ENCODE assay signal across 13 cellular contexts in genomic region chr4:41525129-41525528, GRCh38. TPM values are rescaled to one million over a fixed set of nuclear protein-coding genes. Genes with fewer than 3 reads are reported as not detected.
DNase-seq lines count a peak whose midpoint lies in the region; ATAC-seq lines count a peak whose summit lies in the region.
"Had no signal": no experiment of that assay in that cellular context is flagged by ENCODE, and none has a peak within 500 bp of the region (broad histone marks: within the 10 kb centered on the region; RNA-seq: fewer than 3 reads in every experiment).

No MANE protein-coding gene starts in this region.

- H3K56ac ChIP-seq in mesendoderm (ENCODE audit: low read length): no peak overlapping the region

- H4K5ac ChIP-seq in mesendoderm (ENCODE audit: low read length): no peak overlapping the region

- no peak overlapping the region for H3K4me3 ChIP-seq in NT2/D1 (ENCODE audit: insufficient read length, low read depth)
- no peak overlapping the region for H3K4me3 ChIP-seq in mesendoderm (ENCODE audit: low read length)
- H3K4me3 ChIP-seq: tibial nerve had no signal

- H3K79me2 ChIP-seq in mesendoderm (ENCODE audit: control insufficient read depth, insufficient read depth, low read length): no peaks in the 10 kb centered on the region

- H3K4me1 ChIP-seq in NT2/D1 (ENCODE audit: insufficient read depth, insufficient read length) (no peaks in the 10 kb centered on the region), mesendoderm (ENCODE audit: control insufficient read depth, low read depth, low read length) (peaks cover 3% of the 10 kb centered on the region)

- no peak overlapping the region for H3K4me2 ChIP-seq in mesendoderm (ENCODE audit: low read length)

- H2BK120ac ChIP-seq in mesendoderm (ENCODE audit: low read depth, low read length): no peak overlapping the region

- H3K4ac ChIP-seq in mesendoderm (ENCODE audit: low read depth, low read length): peak overlapping the region; percentile 36

- no peaks in the 10 kb centered on the region for H3K79me1 ChIP-seq in mesendoderm (ENCODE audit: low read length)

- no peak overlapping the region for H2AK5ac ChIP-seq in mesendoderm (ENCODE audit: low read length)

- H4K8ac ChIP-seq in mesendoderm (ENCODE audit: low read depth, low read length): no peak overlapping the region

- WGBS in mesendoderm (ENCODE audit: extremely low coverage, insufficient coverage, low lambda C conversion rate): no CpG with 5 or more reads among the region's 11 CpGs

- no peak overlapping the region for H2BK5ac ChIP-seq in mesendoderm (ENCODE audit: low read length)

- no peaks in the 10 kb centered on the region for H3K9me3 ChIP-seq in NT2/D1 (ENCODE audit: insufficient read depth, low read length)
- H3K9me3 ChIP-seq: tibial nerve had no signal

- H3K27ac ChIP-seq in mesendoderm (ENCODE audit: low read depth, low read length): no peak overlapping the region

- no peak overlapping the region for H2BK15ac ChIP-seq in mesendoderm (replicated peaks; ENCODE audit: low read depth)

- H3K9ac ChIP-seq in NT2/D1 (ENCODE audit: insufficient read length, low read depth): no peak overlapping the region
- no peak overlapping the region for H3K9ac ChIP-seq in mesendoderm (ENCODE audit: low read length)

- H3K23ac ChIP-seq in mesendoderm (ENCODE audit: low read length): no peak overlapping the region

- H3K36me3 ChIP-seq in NT2/D1 (ENCODE audit: insufficient read depth, insufficient read length, low read length): no peaks in the 10 kb centered on the region
- H3K36me3 ChIP-seq in mesendoderm (ENCODE audit: control insufficient read depth, insufficient read depth, low read length): no peaks in the 10 kb centered on the region
- H3K36me3 ChIP-seq: tibial nerve had no signal

- peak; percentile 59 for ATAC-seq in esophagus mucosa
- ATAC-seq in GM18873 (IDR thresholded peaks at IDR 0.05; ENCODE audit: low FRiP score, unreplicated experiment): no peak
- no peak for ATAC-seq in HG03139 (IDR thresholded peaks at IDR 0.05; ENCODE audit: unreplicated experiment)

- H3K27me3 ChIP-seq in NT2/D1 (ENCODE audit: insufficient read depth, insufficient read length) (no peaks in the 10 kb centered on the region), mesendoderm (ENCODE audit: insufficient read depth, low read length, poor library complexity) (no peaks in the 10 kb centered on the region)
- H3K27me3 ChIP-seq: tibial nerve had no signal

- DNase-seq in EL (peak; percentile 94), NT2/D1 (ENCODE audit: low read depth, low spot score) (peak; percentile 32), mesendoderm (peak; percentile 98), OCI-M1 (lab: John Stamatoyannopoulos, UW) (no peak), pons (ENCODE audit: low spot score) (no peak)
- DNase-seq: activated CD4-positive, alpha-beta T cell treated with anti-CD3 and anti-CD28 coated beads, Interleukin-2, amount 10 ng/mL, durations not matched to agents 24 days and 14 days; activated naive CD4-positive, alpha-beta T cell treated with anti-CD3 and anti-CD28 coated beads for 36 hours; CD4-positive, alpha-beta T cell; NCI-H146 had no signal

- H3K18ac ChIP-seq in mesendoderm (ENCODE audit: low read length): no peak overlapping the region

RNA-seq across cellular contexts. Expression of gene LIMCH1, which starts 12.8 kb away (rescaled TPM):
- 15.5 TPM for total RNA-seq in esophagus mucosa
- 2.9 TPM for polyA plus RNA-seq in mesendoderm (2013, experiment 1 of 2)
- 3.1 TPM for polyA plus RNA-seq in mesendoderm (2013, experiment 2 of 2)
- total RNA-seq: activated CD4-positive, alpha-beta T cell treated with anti-CD3 and anti-CD28 coated beads, Interleukin-2, amount 10 ng/mL, durations not matched to agents 24 days and 14 days; activated naive CD4-positive, alpha-beta T cell treated with anti-CD3 and anti-CD28 coated beads for 36 hours; CD4-positive, alpha-beta T cell had no signal

Comparison
In these comparisons a context has a peak if more than half of its experiments do, and no peak if none do; other contexts are left out.
1. DNase-seq: peak in EL (single experiment), NT2/D1 (single experiment) and mesendoderm (single experiment); none in OCI-M1 (single experiment) and pons (single experiment).